ENCODE assay signal across 22 cellular contexts in the genomic region with DNA sequence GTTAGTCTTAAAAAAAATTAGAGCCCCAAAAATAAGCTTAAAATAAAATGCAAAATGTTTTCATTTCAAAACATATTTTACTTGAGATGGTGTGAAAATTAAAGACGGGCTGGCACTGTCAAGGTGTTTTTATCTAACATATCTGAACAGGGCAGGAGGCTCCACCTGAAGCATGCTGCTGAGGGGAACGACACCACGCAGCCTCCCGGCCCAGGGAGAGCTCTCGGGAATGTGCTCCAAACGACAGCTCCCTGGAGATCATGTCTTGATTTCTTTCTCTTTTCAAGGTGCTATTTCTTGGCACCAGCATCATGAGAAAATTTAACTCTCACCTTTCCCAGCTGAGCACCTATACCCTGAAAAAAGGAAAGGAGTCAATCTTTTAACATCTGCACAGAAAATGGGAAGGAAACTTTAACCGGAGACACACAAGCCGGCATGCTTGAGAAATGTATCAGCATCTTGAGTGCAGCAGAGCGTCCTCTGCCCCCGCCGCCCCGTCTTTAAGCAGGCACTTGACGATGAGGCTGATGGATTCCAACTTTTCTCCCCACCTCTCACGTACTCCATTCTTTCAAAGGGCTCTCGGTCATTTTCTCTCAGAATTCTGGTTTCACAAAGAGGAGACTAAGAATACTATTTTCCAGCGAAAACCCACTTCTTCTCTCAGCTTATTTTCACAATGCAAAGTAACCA. TPM values are rescaled to one million over a fixed set of nuclear protein-coding genes. Genes with fewer than 3 reads are reported as not detected.
A peak's percentile ranks its signal among the peaks of the same experiment; 100 is the strongest.
DNase-seq lines count a peak whose midpoint lies in the region; ATAC-seq and TF ChIP-seq lines count a peak whose summit lies in the region.
"Had no signal": no experiment of that assay in that cellular context is flagged by ENCODE, and none has a peak within 500 bp of the region (broad histone marks: within the 10 kb centered on the region; RNA-seq: fewer than 3 reads in every experiment).

No MANE protein-coding gene starts in this region.

- H3K27me3 ChIP-seq in H9 (ENCODE audit: insufficient read depth, low read length) = no peaks in the 10 kb centered on the region
- H3K27me3 ChIP-seq in endodermal cell (ENCODE audit: control insufficient read depth, insufficient read depth, low read length, poor library complexity, severe bottlenecking) = no peaks in the 10 kb centered on the region
- no peaks in the 10 kb centered on the region for H3K27me3 ChIP-seq in Caco-2 (replicated peaks; ENCODE audit: control insufficient read depth, insufficient read depth, low read length)

- no peaks in the 10 kb centered on the region for H3K23me2 ChIP-seq in H9 (ENCODE audit: insufficient read length, low read depth, low read length, poor library complexity, severe bottlenecking)

- H3K36me3 Mint-ChIP-seq in H9 (ENCODE audit: insufficient read depth in 1 of 3, low read depth in 3 of 3) = peaks cover 6 to 25% (median 18%) of the 10 kb centered on the region in 3 experiments
- peaks cover 35% of the 10 kb centered on the region for H3K36me3 Mint-ChIP-seq in endodermal cell (ENCODE audit: low read depth)
- H3K36me3 Mint-ChIP-seq in Caco-2 (ENCODE audit: insufficient read depth, unreplicated experiment) = peaks cover 10% of the 10 kb centered on the region
- H3K36me3 Mint-ChIP-seq in activated CD8-positive, alpha-beta T cell treated with anti-CD3 and anti-CD28 coated beads for 36 hours (ENCODE audit: low read depth) = peaks cover 15% of the 10 kb centered on the region

- H3K27ac Mint-ChIP-seq in H9 (peak overlapping the region in 2 of 3 experiments; percentile 61 to 76; a peak in 4 of 7 replicates), endodermal cell (peak overlapping the region; percentile 2), Caco-2 (ENCODE audit: unreplicated experiment) (no peak overlapping the region)
- no peak overlapping the region for H3K27ac Mint-ChIP-seq in activated CD8-positive, alpha-beta T cell treated with anti-CD3 and anti-CD28 coated beads for 36 hours

- no peak overlapping the region for H4K5ac ChIP-seq in H9 (ENCODE audit: insufficient read length, low read depth, low read length)

- no peak overlapping the region for H3K4me3 Mint-ChIP-seq in H9
- no peak overlapping the region for H3K4me3 Mint-ChIP-seq in endodermal cell
- no peak overlapping the region for H3K4me3 Mint-ChIP-seq in Caco-2 (ENCODE audit: unreplicated experiment)
- no peak overlapping the region for H3K4me3 Mint-ChIP-seq in activated CD8-positive, alpha-beta T cell treated with anti-CD3 and anti-CD28 coated beads for 36 hours
- H3K4me3 Mint-ChIP-seq: CD4-positive, CD25-positive, alpha-beta regulatory T cell had no signal

- H2AFZ ChIP-seq in H9 (ENCODE audit: low read length) = no peak overlapping the region

- peaks cover 7% of the 10 kb centered on the region for H3K36me3 ChIP-seq in endodermal cell (ENCODE audit: control insufficient read depth, insufficient read depth, low read length)
- no peaks in the 10 kb centered on the region; the same call in 1 of the 2 replicates for H3K36me3 ChIP-seq in Caco-2 (ENCODE audit: control insufficient read depth, insufficient read depth, low read length)
- H3K36me3 ChIP-seq: HAP-1 had no signal

- no peak overlapping the region for H3K4ac ChIP-seq in H9 (ENCODE audit: low read depth, low read length)

- ATAC-seq in HG03442 (IDR thresholded peaks at IDR 0.05; ENCODE audit: unreplicated experiment) = no peak
- ATAC-seq in activated CD8-positive, alpha-beta T cell treated with anti-CD3 and anti-CD28 coated beads for 36 hours = no peak
- ATAC-seq: GM12878, Panc1 had no signal

- CTCF ChIA-PET in Caco-2 (lab: Charles Lee) = no interaction called here
- CTCF ChIA-PET in activated CD8-positive, alpha-beta T cell treated with anti-CD3 and anti-CD28 coated beads for 36 hours (lab: Charles Lee) = interaction anchor here (0.7 kb wide), 1 partner anchor 11 kb away, joined by 3 read pairs; no protein-coding TSS in a partner anchor

- no CpG with 5 or more reads among the region's 16 CpGs for WGBS in H9 (ENCODE audit: extremely low coverage, insufficient read length, low lambda C conversion rate)
- 80 to 84% methylated on average over 15 to 16 of the region's 16 CpGs for WGBS in endodermal cell (ENCODE audit: insufficient coverage in 1 of 2, insufficient read length in 1 of 2), 2 experiments

- H3K4me1 Mint-ChIP-seq in H9 = peaks cover 29 to 40% of the 10 kb centered on the region in 2 experiments
- no peaks in the 10 kb centered on the region for H3K4me1 Mint-ChIP-seq in endodermal cell
- peaks cover 7% of the 10 kb centered on the region for H3K4me1 Mint-ChIP-seq in Caco-2 (ENCODE audit: low read depth, unreplicated experiment)
- peaks cover 5% of the 10 kb centered on the region for H3K4me1 Mint-ChIP-seq in activated CD8-positive, alpha-beta T cell treated with anti-CD3 and anti-CD28 coated beads for 36 hours (ENCODE audit: low read depth)

- no peak overlapping the region for H3T11ph ChIP-seq in H9 (ENCODE audit: low read length)

- H3K14ac ChIP-seq in H9 (ENCODE audit: insufficient read depth, low read length) = no peak overlapping the region; the same call in 1 of the 2 replicates

- H3K4me1 ChIP-seq in H9 (ENCODE audit: insufficient read depth, low read length) (peaks cover 6% of the 10 kb centered on the region; the same call in 1 of the 2 replicates), endodermal cell (ENCODE audit: control insufficient read depth, insufficient read depth, low read length) (no peaks in the 10 kb centered on the region), Caco-2 (peaks cover 11% of the 10 kb centered on the region)
- H3K4me1 ChIP-seq: HAP-1 had no signal

- DNase-seq in DMS79 treated with DMSO at 0.1 percent for 48 hours (lab: John Stamatoyannopoulos, UW) (peak; percentile 66), H9 (no peak), endodermal cell (no peak), posterior vena cava (ENCODE audit: low spot score) (peak; percentile 45), Caco-2 (no peak), NCI-H1092 treated with DMSO at 0.1 percent for 48 hours (lab: John Stamatoyannopoulos, UW) (no peak)
- DNase-seq in activated CD8-positive, alpha-beta T cell treated with anti-CD3 and anti-CD28 coated beads for 36 hours = no peak
- DNase-seq: CD4-positive, CD25-positive, alpha-beta regulatory T cell; DND-41; NCI-H1694 treated with DMSO at 0.1 percent for 48 hours; NCI-H2107; NCI-H345; NCI-H524; NCI-H82; SIG-M5; SK-N-SH had no signal

- no peak overlapping the region for H3K23ac ChIP-seq in H9 (ENCODE audit: insufficient read length, low read depth, low read length)

- H3K18ac ChIP-seq in H9 (ENCODE audit: insufficient read length, low read depth, low read length) = no peak overlapping the region

- H3K4me2 ChIP-seq in H9 (ENCODE audit: insufficient read depth, insufficient read length, low read length) = no peak overlapping the region
- H3K4me2 ChIP-seq: KMS-11, SK-N-SH had no signal

- H2BK12ac ChIP-seq in H9 (ENCODE audit: insufficient read length, low read depth, low read length) = no peak overlapping the region

- POLR2A ChIA-PET in Caco-2 (lab: Charles Lee) = no interaction called here
- POLR2A ChIA-PET in activated CD8-positive, alpha-beta T cell treated with anti-CD3 and anti-CD28 coated beads for 36 hours (lab: Charles Lee) = no interaction called here

- H2BK15ac ChIP-seq in H9 (ENCODE audit: low read depth, low read length) = no peak overlapping the region

- BruUV-seq in Caco-2 (replicated peaks; lab: Mats Ljungman, UMichigan) = no TSS peak

- H4K8ac ChIP-seq in H9 (replicated peaks; ENCODE audit: insufficient read length, low read depth, low read length) = no peak overlapping the region

- H3K27me3 Mint-ChIP-seq in H9 (ENCODE audit: low read depth) = no peaks in the 10 kb centered on the region
- H3K27me3 Mint-ChIP-seq in endodermal cell (ENCODE audit: insufficient read depth) = no peaks in the 10 kb centered on the region
- H3K27me3 Mint-ChIP-seq in Caco-2 (ENCODE audit: insufficient read depth, unreplicated experiment) = no peaks in the 10 kb centered on the region
- H3K27me3 Mint-ChIP-seq in activated CD8-positive, alpha-beta T cell treated with anti-CD3 and anti-CD28 coated beads for 36 hours = no peaks in the 10 kb centered on the region
- H3K27me3 Mint-ChIP-seq: CD4-positive, CD25-positive, alpha-beta regulatory T cell had no signal

- intact Hi-C loops in posterior vena cava (cut with DNase I) (no loop called here), Caco-2 (cut with micrococcal nuclease; ENCODE audit: unreplicated experiment) (no loop called here)
- intact Hi-C loops in activated CD8-positive, alpha-beta T cell treated with anti-CD3 and anti-CD28 coated beads for 36 hours (cut with micrococcal nuclease) = no loop called here

- TF ChIP-seq CTCF in H9 (conservative IDR thresholded peaks at IDR 0.05) (no peak), endodermal cell (conservative IDR thresholded peaks at IDR 0.05) (no peak), Caco-2 (IDR thresholded peaks at IDR 0.05; ENCODE audit: insufficient read depth in 1 of 2, low read depth in 1 of 2, low read length in 1 of 2, severe bottlenecking in 1 of 2, unreplicated experiment in 1 of 2) (no peak)
- TF ChIP-seq CTCF in activated CD8-positive, alpha-beta T cell treated with anti-CD3 and anti-CD28 coated beads for 36 hours (IDR thresholded peaks at IDR 0.05) = no peak

- H3K27ac ChIP-seq in H9 (ENCODE audit: insufficient read length, low read depth, low read length) (no peak overlapping the region), endodermal cell (ENCODE audit: low read depth, low read length) (peak overlapping the region; percentile 18)
- H3K27ac ChIP-seq: HL-60, KMS-11 had no signal

- H3K9me3 Mint-ChIP-seq in H9 = no peaks in the 10 kb centered on the region; a peak in 2 of 5 replicates
- no peaks in the 10 kb centered on the region for H3K9me3 Mint-ChIP-seq in endodermal cell
- H3K9me3 Mint-ChIP-seq in Caco-2 (ENCODE audit: unreplicated experiment) = no peaks in the 10 kb centered on the region
- H3K9me3 Mint-ChIP-seq in activated CD8-positive, alpha-beta T cell treated with anti-CD3 and anti-CD28 coated beads for 36 hours = no peaks in the 10 kb centered on the region

- no peak overlapping the region for H2BK20ac ChIP-seq in H9 (ENCODE audit: low read depth, low read length, poor library complexity, severe bottlenecking)

- H3K79me1 ChIP-seq in H9 (ENCODE audit: insufficient read depth, low read depth, low read length, poor library complexity, severe bottlenecking) = peaks cover 4% of the 10 kb centered on the region

- H3K9ac ChIP-seq in H9 (ENCODE audit: extremely low read depth, insufficient read length, low read length) (no peak overlapping the region), endodermal cell (ENCODE audit: extremely low read depth, low read length, poor library complexity, severe bottlenecking) (no peak overlapping the region)
- H3K9ac ChIP-seq: KMS-11, SK-N-SH had no signal

- H3K4me3 ChIP-seq in endodermal cell (ENCODE audit: low read length) (no peak overlapping the region), Caco-2 (ENCODE audit: low read depth, low read length) (no peak overlapping the region)
- H3K4me3 ChIP-seq: GM12878, HAP-1 had no signal

- H4K20me1 ChIP-seq in H9 (ENCODE audit: control insufficient read depth, insufficient read depth, insufficient read length) = no peaks in the 10 kb centered on the region

- peaks cover 2% of the 10 kb centered on the region; the same call in 1 of the 2 replicates for H3K79me2 ChIP-seq in H9 (ENCODE audit: insufficient read depth, low read length)

- no peak overlapping the region for H3K56ac ChIP-seq in H9 (ENCODE audit: insufficient read length, low read depth, low read length)

- no peak overlapping the region for H2BK5ac ChIP-seq in H9 (ENCODE audit: insufficient read length, low read length)

- no peaks in the 10 kb centered on the region for H3K9me3 ChIP-seq in H9 (ENCODE audit: control insufficient read depth, low read depth, low read length)
- no peaks in the 10 kb centered on the region for H3K9me3 ChIP-seq in endodermal cell (ENCODE audit: control insufficient read depth, low read length)
- no peaks in the 10 kb centered on the region for H3K9me3 ChIP-seq in Caco-2
- H3K9me3 ChIP-seq: HAP-1, SK-N-SH had no signal

- H4K91ac ChIP-seq in H9 (ENCODE audit: insufficient read length, low read depth, low read length) = no peak overlapping the region

- no peak overlapping the region for H2BK120ac ChIP-seq in H9 (ENCODE audit: low read depth, low read length, poor library complexity, severe bottlenecking)

- no peak overlapping the region for H2AK5ac ChIP-seq in H9 (ENCODE audit: insufficient read length, low read length)

RNA-seq across cellular contexts. Expression of a gene that starts 56.6 kb away (rescaled TPM):
- 27.6 and 27.8 TPM in 2 replicates for total RNA-seq in H9 (2021)
- 10 to 100 TPM; 30.1 to 36.8 TPM for total RNA-seq in endodermal cell
- 32.7 TPM for polyA plus RNA-seq in endodermal cell (2013, experiment 1 of 2)
- polyA plus RNA-seq in endodermal cell (2013, experiment 2 of 2) = 29.4 TPM
- 10 to 100 TPM; 14.1 to 16.3 TPM for total RNA-seq in posterior vena cava
- 35.6 and 36.9 TPM in 2 replicates for total RNA-seq in Caco-2 (2022)
- 10 to 100 TPM; 38.4 to 39.1 TPM for total RNA-seq in activated CD8-positive, alpha-beta T cell treated with anti-CD3 and anti-CD28 coated beads for 36 hours

RNA-seq across cellular contexts. Expression of a gene that starts 58.4 kb away (rescaled TPM):
- total RNA-seq in H9 (2021) = 79.3 and 86.0 TPM in 2 replicates
- total RNA-seq in endodermal cell = 100 to 1,000 TPM in 1 of 2 donors, 10 to 100 TPM in 1; 98.2 to 103 TPM
- 61.9 TPM for polyA plus RNA-seq in endodermal cell (2013, experiment 1 of 2)
- 59.2 TPM for polyA plus RNA-seq in endodermal cell (2013, experiment 2 of 2)
- 10 to 100 TPM; 71.3 to 87.8 TPM for total RNA-seq in posterior vena cava
- total RNA-seq in Caco-2 (2022) = 84.2 and 85.0 TPM in 2 replicates
- 10 to 100 TPM; 52.9 to 65.3 TPM for total RNA-seq in activated CD8-positive, alpha-beta T cell treated with anti-CD3 and anti-CD28 coated beads for 36 hours

Comparison
In these comparisons a context has a peak if more than half of its experiments do, and no peak if none do; other contexts are left out.
1. DNase-seq: peak in DMS79 treated with DMSO at 0.1 percent for 48 hours (single experiment) and posterior vena cava (single experiment); none in H9 (single experiment), endodermal cell (single experiment), Caco-2 (0 of 2), NCI-H1092 treated with DMSO at 0.1 percent for 48 hours (single experiment) and activated CD8-positive, alpha-beta T cell treated with anti-CD3 and anti-CD28 coated beads for 36 hours (single experiment).
2. H3K27ac Mint-ChIP-seq: peak in H9 (2 of 3) and endodermal cell (single experiment); none in Caco-2 (single experiment) and activated CD8-positive, alpha-beta T cell treated with anti-CD3 and anti-CD28 coated beads for 36 hours (single experiment).